In the genomic region with DNA sequence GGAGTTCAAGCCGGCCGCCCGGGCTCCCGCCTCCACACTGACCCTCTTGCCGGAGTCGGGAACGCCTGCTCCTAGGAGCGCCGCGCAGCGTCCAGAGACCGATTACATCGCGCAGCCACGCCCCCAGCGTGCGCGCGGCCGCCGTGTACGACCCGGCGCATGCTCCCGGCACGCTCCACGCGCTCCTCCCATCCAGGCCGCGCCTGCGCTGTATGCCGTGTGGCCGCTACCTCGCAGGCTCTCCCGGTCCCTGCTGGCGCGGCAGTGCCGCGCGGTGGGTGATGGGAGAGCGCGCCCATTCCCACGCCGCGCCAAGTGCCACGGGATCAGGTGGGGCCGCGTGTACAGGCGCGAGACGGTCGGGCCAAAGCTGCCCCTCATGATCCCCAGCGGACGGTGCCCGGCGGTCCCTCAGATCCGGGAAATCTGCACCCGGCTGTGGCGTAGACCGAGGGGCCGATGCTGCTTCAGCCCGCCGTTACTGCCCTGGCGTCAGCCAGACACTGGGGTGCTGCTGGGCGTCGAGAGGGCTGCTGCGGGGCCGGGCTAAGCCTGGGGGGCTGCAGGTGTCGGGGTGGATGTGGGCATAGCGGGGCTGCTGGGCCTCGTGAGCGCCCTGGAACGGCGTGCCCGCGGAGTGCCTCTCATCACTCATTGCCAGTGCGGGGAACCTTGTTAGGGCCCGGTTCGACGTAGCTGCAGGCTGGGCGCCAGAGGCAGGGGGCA, we compare ENCODE assay signal across 1 cellular context.
TF ChIP-seq lines count a peak whose summit lies in the region.

A gene with protein sequence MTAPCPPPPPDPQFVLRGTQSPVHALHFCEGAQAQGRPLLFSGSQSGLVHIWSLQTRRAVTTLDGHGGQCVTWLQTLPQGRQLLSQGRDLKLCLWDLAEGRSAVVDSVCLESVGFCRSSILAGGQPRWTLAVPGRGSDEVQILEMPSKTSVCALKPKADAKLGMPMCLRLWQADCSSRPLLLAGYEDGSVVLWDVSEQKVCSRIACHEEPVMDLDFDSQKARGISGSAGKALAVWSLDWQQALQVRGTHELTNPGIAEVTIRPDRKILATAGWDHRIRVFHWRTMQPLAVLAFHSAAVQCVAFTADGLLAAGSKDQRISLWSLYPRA (minus strand): TSS at position 97 of the 726 bp plus-strand sequence. CDS start 33,519 bp downstream, outside the sequence.
A gene with protein sequence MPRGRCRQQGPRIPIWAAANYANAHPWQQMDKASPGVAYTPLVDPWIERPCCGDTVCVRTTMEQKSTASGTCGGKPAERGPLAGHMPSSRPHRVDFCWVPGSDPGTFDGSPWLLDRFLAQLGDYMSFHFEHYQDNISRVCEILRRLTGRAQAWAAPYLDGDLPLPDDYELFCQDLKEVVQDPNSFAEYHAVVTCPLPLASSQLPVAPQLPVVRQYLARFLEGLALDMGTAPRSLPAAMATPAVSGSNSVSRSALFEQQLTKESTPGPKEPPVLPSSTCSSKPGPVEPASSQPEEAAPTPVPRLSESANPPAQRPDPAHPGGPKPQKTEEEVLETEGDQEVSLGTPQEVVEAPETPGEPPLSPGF (minus strand): TSS at position 97 of the 726 bp plus-strand sequence. CDS start 2,613 bp downstream, outside the sequence.

TF ChIP-seq in K562, 482 proteins besides CTCF, POLR2A, EP300 and RAD21 (continued from another document and continues in another):
- TF ChIP-seq, protein P1, sequence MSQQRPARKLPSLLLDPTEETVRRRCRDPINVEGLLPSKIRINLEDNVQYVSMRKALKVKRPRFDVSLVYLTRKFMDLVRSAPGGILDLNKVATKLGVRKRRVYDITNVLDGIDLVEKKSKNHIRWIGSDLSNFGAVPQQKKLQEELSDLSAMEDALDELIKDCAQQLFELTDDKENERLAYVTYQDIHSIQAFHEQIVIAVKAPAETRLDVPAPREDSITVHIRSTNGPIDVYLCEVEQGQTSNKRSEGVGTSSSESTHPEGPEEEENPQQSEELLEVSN (IDR thresholded peaks at IDR 0.05; ENCODE audit: borderline replicate concordance in 1 of 2, extremely low read depth in 1 of 2, insufficient read depth in 1 of 2, insufficient read length in 1 of 2, low read depth in 1 of 2, low read length in 1 of 2, poor library complexity in 1 of 2, severe bottlenecking in 1 of 2): peak; percentile 98 to 99
- TF ChIP-seq THRAP3 (IDR thresholded peaks at IDR 0.05; ENCODE audit: borderline replicate concordance) (no peak), TEAD2 (tag; IDR thresholded peaks at IDR 0.05) (no peak), ZFP1 (CRISPR knock-in tag; IDR thresholded peaks at IDR 0.05) (no peak), PCBP2 (IDR thresholded peaks at IDR 0.05; ENCODE audit: low read depth, low read length, poor library complexity, severe bottlenecking) (no peak), ZNF41 (CRISPR knock-in tag; conservative IDR thresholded peaks at IDR 0.05) (peak; percentile 8; the same call in 1 of the 2 replicates), KAT7 (CRISPR knock-in tag; IDR thresholded peaks at IDR 0.05; ENCODE audit: borderline replicate concordance) (no peak), PRMT5 (CRISPR knock-in tag; IDR thresholded peaks at IDR 0.05) (no peak), ZNF57 (CRISPR knock-in tag; IDR thresholded peaks at IDR 0.05) (peak; percentile 88), RCOR1 (IDR thresholded peaks at IDR 0.05; ENCODE audit: borderline replicate concordance in 1 of 2, low read depth in 2 of 2, low read length in 2 of 2) (no peak; a peak in 2 of 4 replicates), RAD51 (IDR thresholded peaks at IDR 0.05; ENCODE audit: borderline replicate concordance, low read depth) (no peak), MCM7 (IDR thresholded peaks at IDR 0.05) (no peak), TBL1XR1 (IDR thresholded peaks at IDR 0.05; ENCODE audit: low read length in 2 of 2) (peak; percentile 29 to 81; a peak in 3 of 4 replicates), ETS2 (tag; IDR thresholded peaks at IDR 0.05; ENCODE audit: borderline replicate concordance, poor library complexity, severe bottlenecking) (peak; percentile 87), SMAD3 (CRISPR knock-in tag; conservative IDR thresholded peaks at IDR 0.05) (peak; percentile 87; the same call in 1 of the 2 replicates), HNRNPH1 (optimal IDR thresholded peaks at IDR 0.05; ENCODE audit: low read depth, low read length) (no peak), MED1 (CRISPR knock-in tag; IDR thresholded peaks at IDR 0.05; ENCODE audit: borderline replicate concordance) (no peak), MAFF (IDR thresholded peaks at IDR 0.05; ENCODE audit: low read length) (no peak), MEF2D (tag; conservative IDR thresholded peaks at IDR 0.05; ENCODE audit: low read depth) (peak; percentile 69), TBP (optimal IDR thresholded peaks at IDR 0.05; ENCODE audit: low read depth, low read length) (no peak), ZNF134 (CRISPR knock-in tag; conservative IDR thresholded peaks at IDR 0.05) (0 out of 2 replicates have a peak, but pooled peaks have one; percentile 11), HIVEP1 (CRISPR knock-in tag; IDR thresholded peaks at IDR 0.05) (0 out of 2 replicates have a peak, but pooled peaks have one; percentile 47)
- TF ChIP-seq, protein P2, sequence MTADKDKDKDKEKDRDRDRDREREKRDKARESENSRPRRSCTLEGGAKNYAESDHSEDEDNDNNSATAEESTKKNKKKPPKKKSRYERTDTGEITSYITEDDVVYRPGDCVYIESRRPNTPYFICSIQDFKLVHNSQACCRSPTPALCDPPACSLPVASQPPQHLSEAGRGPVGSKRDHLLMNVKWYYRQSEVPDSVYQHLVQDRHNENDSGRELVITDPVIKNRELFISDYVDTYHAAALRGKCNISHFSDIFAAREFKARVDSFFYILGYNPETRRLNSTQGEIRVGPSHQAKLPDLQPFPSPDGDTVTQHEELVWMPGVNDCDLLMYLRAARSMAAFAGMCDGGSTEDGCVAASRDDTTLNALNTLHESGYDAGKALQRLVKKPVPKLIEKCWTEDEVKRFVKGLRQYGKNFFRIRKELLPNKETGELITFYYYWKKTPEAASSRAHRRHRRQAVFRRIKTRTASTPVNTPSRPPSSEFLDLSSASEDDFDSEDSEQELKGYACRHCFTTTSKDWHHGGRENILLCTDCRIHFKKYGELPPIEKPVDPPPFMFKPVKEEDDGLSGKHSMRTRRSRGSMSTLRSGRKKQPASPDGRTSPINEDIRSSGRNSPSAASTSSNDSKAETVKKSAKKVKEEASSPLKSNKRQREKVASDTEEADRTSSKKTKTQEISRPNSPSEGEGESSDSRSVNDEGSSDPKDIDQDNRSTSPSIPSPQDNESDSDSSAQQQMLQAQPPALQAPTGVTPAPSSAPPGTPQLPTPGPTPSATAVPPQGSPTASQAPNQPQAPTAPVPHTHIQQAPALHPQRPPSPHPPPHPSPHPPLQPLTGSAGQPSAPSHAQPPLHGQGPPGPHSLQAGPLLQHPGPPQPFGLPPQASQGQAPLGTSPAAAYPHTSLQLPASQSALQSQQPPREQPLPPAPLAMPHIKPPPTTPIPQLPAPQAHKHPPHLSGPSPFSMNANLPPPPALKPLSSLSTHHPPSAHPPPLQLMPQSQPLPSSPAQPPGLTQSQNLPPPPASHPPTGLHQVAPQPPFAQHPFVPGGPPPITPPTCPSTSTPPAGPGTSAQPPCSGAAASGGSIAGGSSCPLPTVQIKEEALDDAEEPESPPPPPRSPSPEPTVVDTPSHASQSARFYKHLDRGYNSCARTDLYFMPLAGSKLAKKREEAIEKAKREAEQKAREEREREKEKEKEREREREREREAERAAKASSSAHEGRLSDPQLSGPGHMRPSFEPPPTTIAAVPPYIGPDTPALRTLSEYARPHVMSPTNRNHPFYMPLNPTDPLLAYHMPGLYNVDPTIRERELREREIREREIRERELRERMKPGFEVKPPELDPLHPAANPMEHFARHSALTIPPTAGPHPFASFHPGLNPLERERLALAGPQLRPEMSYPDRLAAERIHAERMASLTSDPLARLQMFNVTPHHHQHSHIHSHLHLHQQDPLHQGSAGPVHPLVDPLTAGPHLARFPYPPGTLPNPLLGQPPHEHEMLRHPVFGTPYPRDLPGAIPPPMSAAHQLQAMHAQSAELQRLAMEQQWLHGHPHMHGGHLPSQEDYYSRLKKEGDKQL (CRISPR knock-in tag; IDR thresholded peaks at IDR 0.05; ENCODE audit: borderline replicate concordance): no peak
- TF ChIP-seq, protein P3, sequence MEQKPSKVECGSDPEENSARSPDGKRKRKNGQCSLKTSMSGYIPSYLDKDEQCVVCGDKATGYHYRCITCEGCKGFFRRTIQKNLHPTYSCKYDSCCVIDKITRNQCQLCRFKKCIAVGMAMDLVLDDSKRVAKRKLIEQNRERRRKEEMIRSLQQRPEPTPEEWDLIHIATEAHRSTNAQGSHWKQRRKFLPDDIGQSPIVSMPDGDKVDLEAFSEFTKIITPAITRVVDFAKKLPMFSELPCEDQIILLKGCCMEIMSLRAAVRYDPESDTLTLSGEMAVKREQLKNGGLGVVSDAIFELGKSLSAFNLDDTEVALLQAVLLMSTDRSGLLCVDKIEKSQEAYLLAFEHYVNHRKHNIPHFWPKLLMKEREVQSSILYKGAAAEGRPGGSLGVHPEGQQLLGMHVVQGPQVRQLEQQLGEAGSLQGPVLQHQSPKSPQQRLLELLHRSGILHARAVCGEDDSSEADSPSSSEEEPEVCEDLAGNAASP (IDR thresholded peaks at IDR 0.05): no peak
- TF ChIP-seq, protein P4, sequence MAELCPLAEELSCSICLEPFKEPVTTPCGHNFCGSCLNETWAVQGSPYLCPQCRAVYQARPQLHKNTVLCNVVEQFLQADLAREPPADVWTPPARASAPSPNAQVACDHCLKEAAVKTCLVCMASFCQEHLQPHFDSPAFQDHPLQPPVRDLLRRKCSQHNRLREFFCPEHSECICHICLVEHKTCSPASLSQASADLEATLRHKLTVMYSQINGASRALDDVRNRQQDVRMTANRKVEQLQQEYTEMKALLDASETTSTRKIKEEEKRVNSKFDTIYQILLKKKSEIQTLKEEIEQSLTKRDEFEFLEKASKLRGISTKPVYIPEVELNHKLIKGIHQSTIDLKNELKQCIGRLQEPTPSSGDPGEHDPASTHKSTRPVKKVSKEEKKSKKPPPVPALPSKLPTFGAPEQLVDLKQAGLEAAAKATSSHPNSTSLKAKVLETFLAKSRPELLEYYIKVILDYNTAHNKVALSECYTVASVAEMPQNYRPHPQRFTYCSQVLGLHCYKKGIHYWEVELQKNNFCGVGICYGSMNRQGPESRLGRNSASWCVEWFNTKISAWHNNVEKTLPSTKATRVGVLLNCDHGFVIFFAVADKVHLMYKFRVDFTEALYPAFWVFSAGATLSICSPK (IDR thresholded peaks at IDR 0.05; ENCODE audit: borderline replicate concordance): no peak
- TF ChIP-seq, protein P5, sequence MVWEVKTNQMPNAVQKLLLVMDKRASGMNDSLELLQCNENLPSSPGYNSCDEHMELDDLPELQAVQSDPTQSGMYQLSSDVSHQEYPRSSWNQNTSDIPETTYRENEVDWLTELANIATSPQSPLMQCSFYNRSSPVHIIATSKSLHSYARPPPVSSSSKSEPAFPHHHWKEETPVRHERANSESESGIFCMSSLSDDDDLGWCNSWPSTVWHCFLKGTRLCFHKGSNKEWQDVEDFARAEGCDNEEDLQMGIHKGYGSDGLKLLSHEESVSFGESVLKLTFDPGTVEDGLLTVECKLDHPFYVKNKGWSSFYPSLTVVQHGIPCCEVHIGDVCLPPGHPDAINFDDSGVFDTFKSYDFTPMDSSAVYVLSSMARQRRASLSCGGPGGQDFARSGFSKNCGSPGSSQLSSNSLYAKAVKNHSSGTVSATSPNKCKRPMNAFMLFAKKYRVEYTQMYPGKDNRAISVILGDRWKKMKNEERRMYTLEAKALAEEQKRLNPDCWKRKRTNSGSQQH (CRISPR knock-in tag; IDR thresholded peaks at IDR 0.05): peak; percentile 86
- TF ChIP-seq, protein P6, sequence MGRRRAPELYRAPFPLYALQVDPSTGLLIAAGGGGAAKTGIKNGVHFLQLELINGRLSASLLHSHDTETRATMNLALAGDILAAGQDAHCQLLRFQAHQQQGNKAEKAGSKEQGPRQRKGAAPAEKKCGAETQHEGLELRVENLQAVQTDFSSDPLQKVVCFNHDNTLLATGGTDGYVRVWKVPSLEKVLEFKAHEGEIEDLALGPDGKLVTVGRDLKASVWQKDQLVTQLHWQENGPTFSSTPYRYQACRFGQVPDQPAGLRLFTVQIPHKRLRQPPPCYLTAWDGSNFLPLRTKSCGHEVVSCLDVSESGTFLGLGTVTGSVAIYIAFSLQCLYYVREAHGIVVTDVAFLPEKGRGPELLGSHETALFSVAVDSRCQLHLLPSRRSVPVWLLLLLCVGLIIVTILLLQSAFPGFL (CRISPR knock-in tag; IDR thresholded peaks at IDR 0.05): no peak
- TF ChIP-seq, protein P7, sequence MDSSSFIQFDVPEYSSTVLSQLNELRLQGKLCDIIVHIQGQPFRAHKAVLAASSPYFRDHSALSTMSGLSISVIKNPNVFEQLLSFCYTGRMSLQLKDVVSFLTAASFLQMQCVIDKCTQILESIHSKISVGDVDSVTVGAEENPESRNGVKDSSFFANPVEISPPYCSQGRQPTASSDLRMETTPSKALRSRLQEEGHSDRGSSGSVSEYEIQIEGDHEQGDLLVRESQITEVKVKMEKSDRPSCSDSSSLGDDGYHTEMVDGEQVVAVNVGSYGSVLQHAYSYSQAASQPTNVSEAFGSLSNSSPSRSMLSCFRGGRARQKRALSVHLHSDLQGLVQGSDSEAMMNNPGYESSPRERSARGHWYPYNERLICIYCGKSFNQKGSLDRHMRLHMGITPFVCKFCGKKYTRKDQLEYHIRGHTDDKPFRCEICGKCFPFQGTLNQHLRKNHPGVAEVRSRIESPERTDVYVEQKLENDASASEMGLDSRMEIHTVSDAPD (CRISPR knock-in tag; IDR thresholded peaks at IDR 0.05): no peak
- TF ChIP-seq, protein P8, sequence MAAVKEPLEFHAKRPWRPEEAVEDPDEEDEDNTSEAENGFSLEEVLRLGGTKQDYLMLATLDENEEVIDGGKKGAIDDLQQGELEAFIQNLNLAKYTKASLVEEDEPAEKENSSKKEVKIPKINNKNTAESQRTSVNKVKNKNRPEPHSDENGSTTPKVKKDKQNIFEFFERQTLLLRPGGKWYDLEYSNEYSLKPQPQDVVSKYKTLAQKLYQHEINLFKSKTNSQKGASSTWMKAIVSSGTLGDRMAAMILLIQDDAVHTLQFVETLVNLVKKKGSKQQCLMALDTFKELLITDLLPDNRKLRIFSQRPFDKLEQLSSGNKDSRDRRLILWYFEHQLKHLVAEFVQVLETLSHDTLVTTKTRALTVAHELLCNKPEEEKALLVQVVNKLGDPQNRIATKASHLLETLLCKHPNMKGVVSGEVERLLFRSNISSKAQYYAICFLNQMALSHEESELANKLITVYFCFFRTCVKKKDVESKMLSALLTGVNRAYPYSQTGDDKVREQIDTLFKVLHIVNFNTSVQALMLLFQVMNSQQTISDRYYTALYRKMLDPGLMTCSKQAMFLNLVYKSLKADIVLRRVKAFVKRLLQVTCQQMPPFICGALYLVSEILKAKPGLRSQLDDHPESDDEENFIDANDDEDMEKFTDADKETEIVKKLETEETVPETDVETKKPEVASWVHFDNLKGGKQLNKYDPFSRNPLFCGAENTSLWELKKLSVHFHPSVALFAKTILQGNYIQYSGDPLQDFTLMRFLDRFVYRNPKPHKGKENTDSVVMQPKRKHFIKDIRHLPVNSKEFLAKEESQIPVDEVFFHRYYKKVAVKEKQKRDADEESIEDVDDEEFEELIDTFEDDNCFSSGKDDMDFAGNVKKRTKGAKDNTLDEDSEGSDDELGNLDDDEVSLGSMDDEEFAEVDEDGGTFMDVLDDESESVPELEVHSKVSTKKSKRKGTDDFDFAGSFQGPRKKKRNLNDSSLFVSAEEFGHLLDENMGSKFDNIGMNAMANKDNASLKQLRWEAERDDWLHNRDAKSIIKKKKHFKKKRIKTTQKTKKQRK (IDR thresholded peaks at IDR 0.05; ENCODE audit: borderline replicate concordance, low read depth, low read length): peak; percentile 8; the same call in 1 of the 2 replicates
